In genomic region chr10:6327906-6328707, GRCh38 we compare ENCODE assay signal across 22 cellular contexts.
DNase-seq lines count a peak whose midpoint lies in the region; ATAC-seq lines count a peak whose summit lies in the region.
"Had no signal": no experiment of that assay in that cellular context is flagged by ENCODE, and none has a peak within 500 bp of the region (broad histone marks: within the 10 kb centered on the region; RNA-seq: fewer than 3 reads in every experiment).

No MANE protein-coding gene starts in this region.

- H2AFZ ChIP-seq in Karpas-422 (ENCODE audit: low read length): no peak overlapping the region

- no peaks in the 10 kb centered on the region for H3K27me3 ChIP-seq in Karpas-422 (ENCODE audit: low read length)
- H3K27me3 ChIP-seq: esophagus muscularis mucosa, stomach had no signal

- peak overlapping the region; percentile 24; the same call in 1 of the 2 replicates for H3K27ac ChIP-seq in Karpas-422 (ENCODE audit: low read length)
- H3K27ac ChIP-seq: esophagus muscularis mucosa, KMS-11, stomach had no signal

- peaks cover 13% of the 10 kb centered on the region for H3K4me1 ChIP-seq in Karpas-422 (ENCODE audit: low read length)
- H3K4me1 ChIP-seq: esophagus muscularis mucosa, stomach had no signal

- H3K27ac Mint-ChIP-seq in naive B cell: peak overlapping the region in 5 of 6 donors; percentile 60 to 92 (median 82)
- H3K27ac Mint-ChIP-seq: activated naive CD4-positive, alpha-beta T cell treated with anti-CD3 and anti-CD28 coated beads, Interleukin-2, amount 50 U/mL, for 72 hours; activated T-cell treated with anti-CD3 and anti-CD28 coated beads, Interleukin-2, amount 50 U/mL, for 72 hours; immature natural killer cell; natural killer cell treated with Interleukin-12 subunit alpha and Interleukin-12 subunit beta and Interleukin-15 and Interleukin-18, amount 100 ng/mL, for 72 hours; T-helper 1 cell treated with Interleukin-12 subunit alpha and Interleukin-12 subunit beta and Interleukin-4 antibody, amounts not matched to agents 30 μg/mL and 1 μg/mL, for 36 hours had no signal

- DNase-seq in Karpas-422 (no peak), cerebellar cortex (ENCODE audit: low spot score) (peak; percentile 30), naive B cell (no peak), superior temporal gyrus (ENCODE audit: extremely low spot score) (peak; percentile 57), RKO (ENCODE audit: low spot score) (no peak)
- no peak for DNase-seq in stimulated activated CD4-positive, alpha-beta T cell treated with anti-CD3 and anti-CD28 coated beads, Interleukin-2, amount 100 ng/mL, for 24 hours
- DNase-seq: activated T-cell treated with anti-CD3 and anti-CD28 coated beads, Interleukin-2, amount 50 U/mL, for 72 hours; Calu3; immature natural killer cell; NCI-H1048; NCI-H2107; NCI-H524; SHP77; stomach had no signal

- H3K9me3 Mint-ChIP-seq in naive B cell: no peaks in the 10 kb centered on the region
- H3K9me3 Mint-ChIP-seq: activated T-cell treated with anti-CD3 and anti-CD28 coated beads, Interleukin-2, amount 50 U/mL, for 72 hours; immature natural killer cell; natural killer cell treated with Interleukin-12 subunit alpha and Interleukin-12 subunit beta and Interleukin-15 and Interleukin-18, amount 100 ng/mL, for 72 hours had no signal

- no peaks in the 10 kb centered on the region for H3K36me3 ChIP-seq in Karpas-422 (ENCODE audit: insufficient read depth, low read length)
- H3K36me3 ChIP-seq: stomach had no signal

- no peaks in the 10 kb centered on the region for H3K9me2 ChIP-seq in Karpas-422 (replicated peaks; ENCODE audit: insufficient read depth, low read length)

- no peak overlapping the region for H3K9ac ChIP-seq in Karpas-422 (ENCODE audit: low read length)
- H3K9ac ChIP-seq: KMS-11 had no signal

- H3K4me3 Mint-ChIP-seq in naive B cell: peak overlapping the region; percentile 59 to 85 (median 76)
- H3K4me3 Mint-ChIP-seq: activated T-cell treated with anti-CD3 and anti-CD28 coated beads, Interleukin-2, amount 50 U/mL, for 72 hours; immature natural killer cell; natural killer cell treated with Interleukin-12 subunit alpha and Interleukin-12 subunit beta and Interleukin-15 and Interleukin-18, amount 100 ng/mL, for 72 hours; T-helper 1 cell treated with Interleukin-12 subunit alpha and Interleukin-12 subunit beta and Interleukin-4 antibody, amounts not matched to agents 30 μg/mL and 1 μg/mL, for 36 hours had no signal

- peak overlapping the region; percentile 6 for H3K4me2 ChIP-seq in Karpas-422 (ENCODE audit: low read depth, low read length, poor library complexity, severe bottlenecking)
- H3K4me2 ChIP-seq: KMS-11 had no signal

- no peak overlapping the region for H3K4me3 ChIP-seq in Karpas-422 (ENCODE audit: low read length)
- H3K4me3 ChIP-seq: esophagus muscularis mucosa, lung, stomach had no signal

- peaks cover 20 to 39% (median 30%) of the 10 kb centered on the region in 3 donors for H3K4me1 Mint-ChIP-seq in naive B cell
- H3K4me1 Mint-ChIP-seq: immature natural killer cell had no signal

- H3K36me3 Mint-ChIP-seq in naive B cell: peaks cover 0 to under 1% of the 10 kb centered on the region in 2 donors
- H3K36me3 Mint-ChIP-seq: natural killer cell treated with Interleukin-12 subunit alpha and Interleukin-12 subunit beta and Interleukin-15 and Interleukin-18, amount 100 ng/mL, for 72 hours had no signal

- ATAC-seq in naive B cell (ENCODE audit: low read depth in 2 of 2): no peak
- ATAC-seq in GM21528 (IDR thresholded peaks at IDR 0.05; ENCODE audit: low FRiP score, unreplicated experiment): no peak
- ATAC-seq: activated naive CD4-positive, alpha-beta T cell treated with anti-CD3 and anti-CD28 coated beads, Interleukin-2, amount 50 U/mL, for 72 hours; activated T-cell treated with anti-CD3 and anti-CD28 coated beads, Interleukin-2, amount 50 U/mL, for 72 hours; HCT116; natural killer cell treated with Interleukin-12 subunit alpha and Interleukin-12 subunit beta and Interleukin-15 and Interleukin-18, amount 100 ng/mL, for 72 hours had no signal

- no peaks in the 10 kb centered on the region for H3K27me3 Mint-ChIP-seq in naive B cell
- H3K27me3 Mint-ChIP-seq: natural killer cell treated with Interleukin-12 subunit alpha and Interleukin-12 subunit beta and Interleukin-15 and Interleukin-18, amount 100 ng/mL, for 72 hours had no signal

- H3K9me3 ChIP-seq in Karpas-422 (ENCODE audit: low read length): no peaks in the 10 kb centered on the region
- H3K9me3 ChIP-seq: esophagus muscularis mucosa, stomach had no signal

- no peaks in the 10 kb centered on the region for H4K20me1 ChIP-seq in Karpas-422 (ENCODE audit: insufficient read depth, low read depth, low read length)

- H3K79me2 ChIP-seq in Karpas-422 (ENCODE audit: low read length): no peaks in the 10 kb centered on the region

Comparison
In these comparisons a context has a peak if more than half of its experiments do, and no peak if none do; other contexts are left out.
1. DNase-seq: peak in cerebellar cortex (single experiment) and superior temporal gyrus (single experiment); none in Karpas-422 (single experiment), naive B cell (single experiment), RKO (single experiment) and stimulated activated CD4-positive, alpha-beta T cell treated with anti-CD3 and anti-CD28 coated beads, Interleukin-2, amount 100 ng/mL, for 24 hours (0 of 2).